28 cellular contexts compared by ENCODE assay signal in the genomic region with DNA sequence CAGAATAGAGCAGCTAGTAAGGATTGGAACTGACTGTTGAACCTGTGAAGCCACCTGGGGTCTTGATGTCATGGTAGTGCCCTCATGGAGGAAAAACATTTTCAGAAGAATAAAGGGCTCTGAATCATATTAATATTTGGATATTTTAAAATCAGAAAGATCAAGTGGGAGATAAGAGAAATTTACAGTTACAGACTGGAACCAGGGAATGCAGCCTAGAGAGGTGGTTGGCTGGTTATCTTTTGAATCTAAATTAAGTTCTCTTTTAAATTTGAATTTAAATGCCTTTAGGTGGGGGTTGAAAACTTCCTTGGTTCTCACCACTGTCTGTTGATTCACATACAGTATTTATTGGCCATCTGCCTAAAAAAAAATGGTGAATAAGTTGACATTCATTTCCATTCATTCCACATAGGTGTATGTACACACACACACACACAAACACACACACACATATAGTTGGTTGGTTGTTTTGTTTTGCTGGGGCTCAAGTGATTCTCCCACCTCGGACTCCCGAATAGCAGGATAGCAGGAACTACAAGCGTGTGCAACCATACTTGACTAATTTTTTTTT. TPM values are rescaled to one million over a fixed set of nuclear protein-coding genes. Genes with fewer than 3 reads are reported as not detected.
DNase-seq lines count a peak whose midpoint lies in the region; ATAC-seq, FAIRE-seq and TF ChIP-seq lines count a peak whose summit lies in the region.
"Had no signal": no experiment of that assay in that cellular context is flagged by ENCODE, and none has a peak within 500 bp of the region (broad histone marks: within the 10 kb centered on the region; RNA-seq: fewer than 3 reads in every experiment).

No MANE protein-coding gene starts in this region.

- H3K9ac ChIP-seq in ES-I3 (ENCODE audit: low read depth, low read length) (peak overlapping the region; percentile 52; the same call in 1 of the 2 replicates), HUES64 (ENCODE audit: low read depth, low read length) (peak overlapping the region; percentile 58)

- H3K4me3 ChIP-seq in HUES64 (ENCODE audit: low read length), result peak overlapping the region; percentile 39
- H3K4me3 ChIP-seq: lower lobe of right lung, spleen, stomach had no signal

- H3K36me3 ChIP-seq in ES-I3 (ENCODE audit: insufficient read depth, low read length) (no peaks in the 10 kb centered on the region), HUES64 (ENCODE audit: insufficient read depth, low read length) (no peaks in the 10 kb centered on the region)
- H3K36me3 ChIP-seq: lower lobe of right lung, spleen, stomach had no signal

- H3K9me3 ChIP-seq in ES-I3 (ENCODE audit: control insufficient read depth, insufficient read depth, low read length) (no peaks in the 10 kb centered on the region), HUES64 (ENCODE audit: insufficient read depth, low read depth, low read length) (no peaks in the 10 kb centered on the region)
- H3K9me3 ChIP-seq: lower lobe of right lung, spleen, stomach had no signal

- 63% methylated on average over 3 of the region's 3 CpGs for WGBS in HUES64

- H3K27ac Mint-ChIP-seq in chondrocyte (ENCODE audit: unreplicated experiment), result peak overlapping the region; percentile 57
- H3K27ac Mint-ChIP-seq in mesothelial cell of epicardium, result peak overlapping the region; percentile 39
- H3K27ac Mint-ChIP-seq: activated CD4-positive, alpha-beta memory T cell treated with anti-CD3 and anti-CD28 coated beads for 36 hours; CD4-positive, alpha-beta memory T cell; immature natural killer cell; T-helper 17 cell; type B pancreatic cell had no signal

- peak overlapping the region; percentile 71; the same call in 1 of the 2 replicates for H3K27ac ChIP-seq in HUES64 (ENCODE audit: low read depth, low read length)
- H3K27ac ChIP-seq: lower lobe of right lung, spleen, stomach, VCaP had no signal

- no peaks in the 10 kb centered on the region for H3K36me3 Mint-ChIP-seq in chondrocyte (ENCODE audit: low read depth)
- H3K36me3 Mint-ChIP-seq in mesothelial cell of epicardium, result no peaks in the 10 kb centered on the region
- H3K36me3 Mint-ChIP-seq: activated CD4-positive, alpha-beta memory T cell treated with anti-CD3 and anti-CD28 coated beads for 36 hours; CD4-positive, alpha-beta memory T cell; immature natural killer cell; type B pancreatic cell had no signal

- no peak for FAIRE-seq in GM19239 (lab: Jason Lieb, UNC)
- FAIRE-seq: GM12892 had no signal

- DNase-seq in chondrocyte (ENCODE audit: low spot score) (no peak), mesothelial cell of epicardium (ENCODE audit: low spot score in 2 of 2, unreplicated experiment in 2 of 2) (no peak), GM19239 (ENCODE audit: insufficient read length, low spot score) (no peak)
- no peak for DNase-seq in effector CD8-positive, alpha-beta T cell (lab: John Stamatoyannopoulos, UW)
- DNase-seq: activated CD4-positive, alpha-beta memory T cell treated with anti-CD3 and anti-CD28 coated beads for 36 hours; activated naive CD4-positive, alpha-beta T cell treated with Interleukin-2 at 50 U/mL for 16 hours; CD4-positive, alpha-beta memory T cell; DMS53; glutamatergic neuron; GOT3; immature natural killer cell; NCI-H1436 treated with DMSO at 0.1 percent for 48 hours; NCI-H2171 treated with DMSO at 0.1 percent for 48 hours; NCI-H748 treated with DMSO at 0.1 percent for 48 hours; occipital lobe; spleen; stimulated activated CD4-positive, alpha-beta T cell treated with anti-CD3 and anti-CD28 coated beads, Interleukin-4, amount 100 ng/mL, for 24 hours; stomach; T-helper 17 cell had no signal

- H3K27me3 ChIP-seq in HUES64 (ENCODE audit: insufficient read depth, low read length), result no peaks in the 10 kb centered on the region
- H3K27me3 ChIP-seq: spleen, stomach had no signal

- H3K4me1 Mint-ChIP-seq in chondrocyte (ENCODE audit: low read depth) (peaks cover 33% of the 10 kb centered on the region), mesothelial cell of epicardium (peaks cover 28% of the 10 kb centered on the region)

- no peak for ATAC-seq in HG02981 (IDR thresholded peaks at IDR 0.05; ENCODE audit: unreplicated experiment)
- no peak for ATAC-seq in GM21367 (IDR thresholded peaks at IDR 0.05; ENCODE audit: unreplicated experiment)
- ATAC-seq: T-helper 17 cell had no signal

- no peak for TF ChIP-seq CTCF in chondrocyte (IDR thresholded peaks at IDR 0.05)
- no peak for TF ChIP-seq CTCF in mesothelial cell of epicardium (IDR thresholded peaks at IDR 0.05; ENCODE audit: unreplicated experiment)

- H3K27me3 Mint-ChIP-seq in chondrocyte (ENCODE audit: low read depth) (no peaks in the 10 kb centered on the region), mesothelial cell of epicardium (ENCODE audit: low read depth) (no peaks in the 10 kb centered on the region)
- H3K27me3 Mint-ChIP-seq: activated CD4-positive, alpha-beta memory T cell treated with anti-CD3 and anti-CD28 coated beads for 36 hours; CD4-positive, alpha-beta memory T cell; IgD-negative memory B cell; T-helper 17 cell; type B pancreatic cell had no signal

- H3K4me3 Mint-ChIP-seq in chondrocyte (ENCODE audit: unreplicated experiment) (no peak overlapping the region), mesothelial cell of epicardium (no peak overlapping the region)
- H3K4me3 Mint-ChIP-seq: activated CD4-positive, alpha-beta memory T cell treated with anti-CD3 and anti-CD28 coated beads for 36 hours; CD4-positive, alpha-beta memory T cell; IgD-negative memory B cell; immature natural killer cell; T-helper 17 cell; type B pancreatic cell had no signal

- H3K4me1 ChIP-seq in ES-I3 (ENCODE audit: insufficient read depth, low read length) (peaks cover 35% of the 10 kb centered on the region), HUES64 (ENCODE audit: insufficient read depth, low read length) (peaks cover 20% of the 10 kb centered on the region)

- H3K9me3 Mint-ChIP-seq in chondrocyte (ENCODE audit: low read depth), result no peaks in the 10 kb centered on the region
- no peaks in the 10 kb centered on the region for H3K9me3 Mint-ChIP-seq in mesothelial cell of epicardium
- H3K9me3 Mint-ChIP-seq: activated CD4-positive, alpha-beta memory T cell treated with anti-CD3 and anti-CD28 coated beads for 36 hours; CD4-positive, alpha-beta memory T cell; IgD-negative memory B cell; immature natural killer cell; type B pancreatic cell had no signal

RNA-seq across cellular contexts. Expression of gene PTPRJ, which starts 35.7 kb away (rescaled TPM):
- polyA plus RNA-seq in HUES64 (2013, experiment 1 of 2), result 7.5 TPM
- 9.6 TPM for polyA plus RNA-seq in HUES64 (2013, experiment 2 of 2)
- 5.9 to 18.1 TPM (median 16.4 TPM) in 3 replicates for total RNA-seq in chondrocyte
- total RNA-seq in mesothelial cell of epicardium, result 26.2 to 31.0 TPM (median 26.5 TPM) in 3 replicates
